ENCODE assay signal across 1 cellular context in the genomic region with DNA sequence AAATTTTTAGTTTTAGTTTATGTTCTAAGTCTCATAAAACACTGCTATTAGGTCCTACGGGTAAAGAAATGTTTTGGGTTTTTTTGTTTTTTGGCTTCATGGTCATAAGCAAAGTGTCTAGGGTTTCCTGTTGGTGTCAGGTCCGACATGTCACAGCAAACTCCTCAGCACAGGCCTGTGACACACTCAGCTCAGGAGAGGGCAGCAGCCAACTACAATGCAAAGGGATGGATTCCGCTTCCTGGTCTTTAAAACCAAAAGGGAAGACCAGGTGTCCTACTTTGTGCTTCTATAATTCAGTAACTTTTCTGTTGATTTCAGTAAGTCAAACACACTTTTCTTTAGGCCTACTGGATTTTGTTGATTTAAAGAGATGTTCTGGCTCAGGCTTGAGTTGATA.
TF ChIP-seq lines count a peak whose summit lies in the region.

No MANE protein-coding gene starts in this region.

TF ChIP-seq in GM12878, 131 proteins besides CTCF, POLR2A, EP300 and RAD21 (continued from another document):
- TF ChIP-seq, protein P1, sequence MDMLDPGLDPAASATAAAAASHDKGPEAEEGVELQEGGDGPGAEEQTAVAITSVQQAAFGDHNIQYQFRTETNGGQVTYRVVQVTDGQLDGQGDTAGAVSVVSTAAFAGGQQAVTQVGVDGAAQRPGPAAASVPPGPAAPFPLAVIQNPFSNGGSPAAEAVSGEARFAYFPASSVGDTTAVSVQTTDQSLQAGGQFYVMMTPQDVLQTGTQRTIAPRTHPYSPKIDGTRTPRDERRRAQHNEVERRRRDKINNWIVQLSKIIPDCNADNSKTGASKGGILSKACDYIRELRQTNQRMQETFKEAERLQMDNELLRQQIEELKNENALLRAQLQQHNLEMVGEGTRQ (IDR thresholded peaks at IDR 0.05; ENCODE audit: borderline replicate concordance, low read depth, low read length): no peak
- TF ChIP-seq, protein P2, sequence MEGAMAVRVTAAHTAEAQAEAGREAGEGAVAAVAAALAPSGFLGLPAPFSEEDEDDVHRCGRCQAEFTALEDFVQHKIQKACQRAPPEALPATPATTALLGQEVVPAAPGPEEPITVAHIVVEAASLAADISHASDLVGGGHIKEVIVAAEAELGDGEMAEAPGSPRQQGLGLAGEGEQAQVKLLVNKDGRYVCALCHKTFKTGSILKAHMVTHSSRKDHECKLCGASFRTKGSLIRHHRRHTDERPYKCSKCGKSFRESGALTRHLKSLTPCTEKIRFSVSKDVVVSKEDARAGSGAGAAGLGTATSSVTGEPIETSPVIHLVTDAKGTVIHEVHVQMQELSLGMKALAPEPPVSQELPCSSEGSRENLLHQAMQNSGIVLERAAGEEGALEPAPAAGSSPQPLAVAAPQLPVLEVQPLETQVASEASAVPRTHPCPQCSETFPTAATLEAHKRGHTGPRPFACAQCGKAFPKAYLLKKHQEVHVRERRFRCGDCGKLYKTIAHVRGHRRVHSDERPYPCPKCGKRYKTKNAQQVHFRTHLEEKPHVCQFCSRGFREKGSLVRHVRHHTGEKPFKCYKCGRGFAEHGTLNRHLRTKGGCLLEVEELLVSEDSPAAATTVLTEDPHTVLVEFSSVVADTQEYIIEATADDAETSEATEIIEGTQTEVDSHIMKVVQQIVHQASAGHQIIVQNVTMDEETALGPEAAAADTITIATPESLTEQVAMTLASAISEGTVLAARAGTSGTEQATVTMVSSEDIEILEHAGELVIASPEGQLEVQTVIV (IDR thresholded peaks at IDR 0.05; ENCODE audit: borderline replicate concordance, partially characterized antibody): no peak
- no peak for TF ChIP-seq IKZF1 (conservative IDR thresholded peaks at IDR 0.05)
- no peak for TF ChIP-seq FOXK2 (IDR thresholded peaks at IDR 0.05)
- TF ChIP-seq SMAD1 (IDR thresholded peaks at IDR 0.05; ENCODE audit: low read depth, partially characterized antibody): no peak
- no peak for TF ChIP-seq RCOR1 (conservative IDR thresholded peaks at IDR 0.05; ENCODE audit: low read depth, low read length)
- no peak for TF ChIP-seq ETV6 (conservative IDR thresholded peaks at IDR 0.05 in 1 of 2, IDR thresholded peaks at IDR 0.05 in 1 of 2; ENCODE audit: borderline replicate concordance in 1 of 2, low read depth in 1 of 2)
